22 cellular contexts compared by ENCODE assay signal in genomic region chr18:3492166-3492565, GRCh38.
"Had no signal": no experiment of that assay in that cellular context is flagged by ENCODE, and none has a peak within 500 bp of the region (broad histone marks: within the 10 kb centered on the region; RNA-seq: fewer than 3 reads in every experiment).

No MANE protein-coding gene starts in this region.

- DNase-seq: activated CD4-positive, alpha-beta T cell treated with anti-CD3 and anti-CD28 coated beads for 36 hours; activated CD4-positive, CD25-positive, alpha-beta regulatory T cell; activated CD8-positive, alpha-beta T cell treated with anti-CD3 and anti-CD28 coated beads, Interleukin-2, amount 10 ng/mL, durations not matched to agents 7 days and 5 days; activated effector memory CD4-positive, alpha-beta T cell treated with Interleukin-2 at 50 U/mL for 16 hours; activated naive CD4-positive, alpha-beta T cell treated with Interleukin-2 at 50 U/mL for 16 hours; anterior cingulate cortex; body of pancreas; effector CD8-positive, alpha-beta T cell; esophagus squamous epithelium; foreskin melanocyte; left cardiac atrium; mammary epithelial cell; naive B cell; ovary; stimulated activated CD4-positive, alpha-beta T cell treated with anti-CD3 and anti-CD28 coated beads, Interleukin-1b, Interleukin-23, amount 100 ng/mL, for 48 hours; stimulated activated naive CD4-positive, alpha-beta T cell had no signal

- H3K9me3 ChIP-seq: body of pancreas, esophagus squamous epithelium, ovary, prostate gland, suprapubic skin, tibial nerve had no signal

- H3K4me3 Mint-ChIP-seq: activated CD4-positive, alpha-beta T cell treated with anti-CD3 and anti-CD28 coated beads for 36 hours; activated CD8-positive, alpha-beta T cell treated with anti-CD3 and anti-CD28 coated beads, Interleukin-2, amount 10 ng/mL, durations not matched to agents 7 days and 5 days; activated naive CD8-positive, alpha-beta T cell had no signal

- H3K27ac ChIP-seq: body of pancreas, epithelial cell of prostate, esophagus squamous epithelium, ovary, prostate gland, suprapubic skin, tibial nerve had no signal

- H3K4me2 ChIP-seq: smooth muscle cell had no signal

- H3K4me1 ChIP-seq: body of pancreas, esophagus squamous epithelium, prostate gland, suprapubic skin, tibial nerve had no signal

- H3K27ac Mint-ChIP-seq: activated CD4-positive, alpha-beta T cell treated with anti-CD3 and anti-CD28 coated beads for 36 hours; activated CD8-positive, alpha-beta T cell treated with anti-CD3 and anti-CD28 coated beads, Interleukin-2, amount 10 ng/mL, durations not matched to agents 7 days and 5 days; activated naive CD8-positive, alpha-beta T cell had no signal

- H3K9me3 Mint-ChIP-seq: naive B cell had no signal

- H3K4me3 ChIP-seq: body of pancreas, esophagus squamous epithelium, ovary, prostate gland, smooth muscle cell, suprapubic skin, tibial nerve had no signal

- H3K36me3 Mint-ChIP-seq: activated naive CD8-positive, alpha-beta T cell; naive B cell had no signal

- H3K36me3 ChIP-seq: esophagus squamous epithelium, ovary, prostate gland, suprapubic skin, tibial nerve had no signal

- ATAC-seq: activated CD4-positive, alpha-beta T cell treated with anti-CD3 and anti-CD28 coated beads for 36 hours; activated CD8-positive, alpha-beta T cell treated with anti-CD3 and anti-CD28 coated beads, Interleukin-2, amount 10 ng/mL, durations not matched to agents 7 days and 5 days; body of pancreas; left cardiac atrium had no signal
